ENCODE assay signal across 24 cellular contexts in genomic region chr9:82605657-82606031, GRCh38.
"Had no signal": no experiment of that assay in that cellular context is flagged by ENCODE, and none has a peak within 500 bp of the region (broad histone marks: within the 10 kb centered on the region; RNA-seq: fewer than 3 reads in every experiment).

No MANE protein-coding gene starts in this region.

- DNase-seq: islet precursor cell; left ventricle myocardium superior; lower lobe of right lung; mammary epithelial cell; naive thymus-derived CD8-positive, alpha-beta T cell; nephron progenitor cell; occipital lobe; stimulated activated CD4-positive, alpha-beta T cell treated with anti-CD3 and anti-CD28 coated beads, Interleukin-12 subunit alpha, Interleukin-12 subunit beta, amount 100 ng/mL, for 4 hours; stimulated activated CD4-positive, alpha-beta T cell treated with anti-CD3 and anti-CD28 coated beads, Interleukin-15, amount 100 ng/mL, for 24 hours; stimulated activated CD4-positive, alpha-beta T cell treated with anti-CD3 and anti-CD28 coated beads, Interleukin-2, amount 100 ng/mL, for 24 hours; stimulated activated CD4-positive, alpha-beta T cell treated with anti-CD3 and anti-CD28 coated beads, Interleukin-4, amount 100 ng/mL, for 1 hour; stimulated activated naive CD4-positive, alpha-beta T cell; tibial artery; trophoblast cell; upper lobe of right lung had no signal

- H3K36me3 Mint-ChIP-seq: naive thymus-derived CD8-positive, alpha-beta T cell; neural progenitor cell had no signal

- H3K27me3 Mint-ChIP-seq: progenitor cell of endocrine pancreas; stimulated activated naive CD8-positive, alpha-beta T cell treated with anti-CD3 and anti-CD28 coated beads, Interleukin-15, Interleukin-2, amounts not matched to agents 100 ng/mL and 50 ng/mL, for 24 hours had no signal

- H3K4me1 Mint-ChIP-seq: naive thymus-derived CD8-positive, alpha-beta T cell had no signal

- H2AFZ ChIP-seq: neural progenitor cell had no signal

- H3K27ac Mint-ChIP-seq: naive thymus-derived CD8-positive, alpha-beta T cell; nephron progenitor cell; neural progenitor cell; progenitor cell of endocrine pancreas; stimulated activated naive CD8-positive, alpha-beta T cell treated with anti-CD3 and anti-CD28 coated beads, Interleukin-15, Interleukin-2, amounts not matched to agents 100 ng/mL and 50 ng/mL, for 24 hours had no signal

- FAIRE-seq: urothelium cell line had no signal

- H3K9ac ChIP-seq: neural progenitor cell had no signal

- H3K36me3 ChIP-seq: lower lobe of right lung, neural progenitor cell, neutrophil, right atrium auricular region, suprapubic skin, thoracic aorta, tibial artery, upper lobe of right lung had no signal

- H3K4me3 ChIP-seq: lower lobe of right lung, neural progenitor cell, right atrium auricular region, skin epidermis, suprapubic skin, thoracic aorta, tibial artery, upper lobe of right lung had no signal

- H3K9me3 Mint-ChIP-seq: nephron progenitor cell; neural progenitor cell; stimulated activated naive CD8-positive, alpha-beta T cell treated with anti-CD3 and anti-CD28 coated beads, Interleukin-15, Interleukin-2, amounts not matched to agents 100 ng/mL and 50 ng/mL, for 24 hours had no signal

- H3K9me3 ChIP-seq: lower lobe of right lung, neutrophil, right atrium auricular region, suprapubic skin, thoracic aorta, tibial artery, upper lobe of right lung had no signal

- H3K27ac ChIP-seq: lower lobe of right lung, neural progenitor cell, neutrophil, right atrium auricular region, skin epidermis, suprapubic skin, thoracic aorta, tibial artery, upper lobe of right lung had no signal

- ATAC-seq: naive thymus-derived CD8-positive, alpha-beta T cell had no signal

- H3K4me1 ChIP-seq: suprapubic skin, upper lobe of right lung had no signal

- H3K4me2 ChIP-seq: neural progenitor cell had no signal

- H3K4me3 Mint-ChIP-seq: naive thymus-derived CD8-positive, alpha-beta T cell; nephron progenitor cell; neural progenitor cell; stimulated activated naive CD8-positive, alpha-beta T cell treated with anti-CD3 and anti-CD28 coated beads, Interleukin-15, Interleukin-2, amounts not matched to agents 100 ng/mL and 50 ng/mL, for 24 hours had no signal

- H3K27me3 ChIP-seq: neural progenitor cell, neutrophil, right atrium auricular region, upper lobe of right lung had no signal
